ENCODE assay signal across 23 cellular contexts in genomic region chrY:20961512-20961911, GRCh38.
"Had no signal": no experiment of that assay in that cellular context is flagged by ENCODE, and none has a peak within 500 bp of the region (broad histone marks: within the 10 kb centered on the region; RNA-seq: fewer than 3 reads in every experiment).

No MANE protein-coding gene starts in this region.

- H3K36me3 ChIP-seq: esophagus squamous epithelium, gastroesophageal sphincter, neural progenitor cell, sigmoid colon, vagina had no signal

- H3K27me3 Mint-ChIP-seq: naive thymus-derived CD8-positive, alpha-beta T cell; progenitor cell of endocrine pancreas; stimulated activated naive B cell treated with anti-CD40 and anti-IgM and Interleukin-4, amounts not matched to agents 10 μg/mL and 1 μg/mL and 100 μg/mL, for 72 hours; type B pancreatic cell had no signal

- H3K4me1 Mint-ChIP-seq: endodermal cell, mesothelial cell of epicardium, neural progenitor cell had no signal

- H3K27me3 ChIP-seq: esophagus squamous epithelium, gastroesophageal sphincter, neural progenitor cell, sigmoid colon, vagina had no signal

- DNase-seq: activated gamma-delta T cell treated with Interleukin-2 at 50 U/mL for 16 hours; activated T-cell treated with anti-CD3 and anti-CD28 coated beads, Interleukin-2, amount 50 U/mL, for 72 hours; cortex of kidney; endodermal cell; esophagus squamous epithelium; head of caudate nucleus; hypothalamus; left ventricle myocardium superior; mammary epithelial cell; naive thymus-derived CD8-positive, alpha-beta T cell; retina; sigmoid colon; stimulated activated CD4-positive, alpha-beta T cell treated with anti-CD3 and anti-CD28 coated beads, Interleukin-15, amount 100 ng/mL, for 24 hours; stimulated activated CD8-positive, alpha-beta memory T cell treated with anti-CD3 and anti-CD28 coated beads, Interleukin-4, amount 100 ng/mL, for 48 hours; stimulated activated naive B cell treated with anti-CD40 and anti-IgM and Interleukin-4, amounts not matched to agents 10 μg/mL and 1 μg/mL and 100 μg/mL, for 72 hours; T1000 had no signal

- ATAC-seq: activated T-cell treated with anti-CD3 and anti-CD28 coated beads, Interleukin-2, amount 50 U/mL, for 72 hours; gastroesophageal sphincter; left ventricle myocardium superior; stimulated activated naive B cell treated with anti-CD40 and anti-IgM and Interleukin-4, amounts not matched to agents 10 μg/mL and 1 μg/mL and 100 μg/mL, for 72 hours had no signal

- H3K9me3 Mint-ChIP-seq: activated T-cell treated with anti-CD3 and anti-CD28 coated beads, Interleukin-2, amount 50 U/mL, for 72 hours; endodermal cell; mesothelial cell of epicardium; naive thymus-derived CD8-positive, alpha-beta T cell; neural progenitor cell; type B pancreatic cell had no signal

- H3K4me3 ChIP-seq: esophagus squamous epithelium, gastroesophageal sphincter, neural progenitor cell, sigmoid colon, smooth muscle cell, vagina had no signal

- H2AFZ ChIP-seq: neural progenitor cell had no signal

- H3K27ac Mint-ChIP-seq: activated T-cell treated with anti-CD3 and anti-CD28 coated beads, Interleukin-2, amount 50 U/mL, for 72 hours; endodermal cell; mesothelial cell of epicardium; neural progenitor cell; progenitor cell of endocrine pancreas; stimulated activated naive B cell treated with anti-CD40 and anti-IgM and Interleukin-4, amounts not matched to agents 10 μg/mL and 1 μg/mL and 100 μg/mL, for 72 hours; type B pancreatic cell had no signal

- H3K4me1 ChIP-seq: esophagus squamous epithelium, gastroesophageal sphincter, neural progenitor cell, sigmoid colon, vagina had no signal

- H3K9ac ChIP-seq: neural progenitor cell had no signal

- H3K4me3 Mint-ChIP-seq: endodermal cell; mesothelial cell of epicardium; neural progenitor cell; stimulated activated naive B cell treated with anti-CD40 and anti-IgM and Interleukin-4, amounts not matched to agents 10 μg/mL and 1 μg/mL and 100 μg/mL, for 72 hours; type B pancreatic cell had no signal

- H3K36me3 Mint-ChIP-seq: mesothelial cell of epicardium; naive thymus-derived CD8-positive, alpha-beta T cell; neural progenitor cell; type B pancreatic cell had no signal

- H3K4me2 ChIP-seq: neural progenitor cell, smooth muscle cell had no signal

- H3K27ac ChIP-seq: esophagus squamous epithelium, gastroesophageal sphincter, neural progenitor cell, sigmoid colon, vagina had no signal

- H3K9me3 ChIP-seq: esophagus squamous epithelium, gastroesophageal sphincter, sigmoid colon, vagina had no signal
